ENCODE assay signal across 10 cellular contexts in the genomic region with DNA sequence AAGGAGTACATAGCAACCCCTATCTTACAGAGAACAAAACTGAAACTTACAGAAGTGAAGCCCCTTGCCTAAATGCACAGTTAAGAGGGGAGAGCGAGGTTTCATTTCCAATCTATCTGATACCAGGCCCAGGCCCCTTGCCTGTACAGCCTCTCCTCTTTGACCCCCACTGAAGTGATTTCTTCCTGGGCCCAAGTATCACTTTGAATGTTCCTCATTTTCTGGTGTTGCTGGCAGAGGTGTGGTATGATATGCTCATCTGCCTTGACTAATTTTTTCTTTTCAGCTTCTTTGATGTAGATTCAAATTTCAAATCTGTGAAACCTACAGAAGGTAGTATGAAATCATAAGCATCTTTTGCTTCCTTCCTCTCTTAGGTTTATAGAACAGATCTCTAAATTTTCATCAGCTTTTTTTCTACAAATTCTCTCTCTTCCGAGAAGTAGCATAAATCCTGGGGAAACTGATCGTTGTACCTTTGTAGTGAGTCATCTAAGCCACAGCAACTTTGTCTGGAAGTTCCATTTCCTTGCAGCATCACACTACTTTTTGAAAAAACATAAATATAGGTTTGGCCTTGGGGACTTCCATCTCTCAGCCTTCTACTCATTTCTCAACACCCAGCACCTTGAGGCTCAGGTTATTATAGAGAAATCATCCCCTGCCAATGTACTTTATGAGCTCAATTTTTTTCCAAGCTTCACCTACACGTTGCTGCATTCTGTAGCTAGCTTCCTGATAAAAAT.
DNase-seq lines count a peak whose midpoint lies in the region; ATAC-seq lines count a peak whose summit lies in the region.
"Had no signal": no experiment of that assay in that cellular context is flagged by ENCODE, and none has a peak within 500 bp of the region (broad histone marks: within the 10 kb centered on the region; RNA-seq: fewer than 3 reads in every experiment).

No MANE protein-coding gene starts in this region.

- no peak for DNase-seq in effector memory CD4-positive, alpha-beta T cell
- no peak for DNase-seq in DMS 273 (lab: John Stamatoyannopoulos, UW; ENCODE audit: unreplicated experiment)
- DNase-seq in NCI-H128 (lab: John Stamatoyannopoulos, UW; ENCODE audit: unreplicated experiment), result no peak
- DNase-seq in NCI-H2227 (lab: John Stamatoyannopoulos, UW; ENCODE audit: unreplicated experiment), result no peak
- DNase-seq: NCI-H1694 had no signal

- H3K9me3 ChIP-seq in effector memory CD4-positive, alpha-beta T cell (ENCODE audit: control insufficient read depth, low read length), result no peaks in the 10 kb centered on the region

- H3K4me1 ChIP-seq in effector memory CD4-positive, alpha-beta T cell (ENCODE audit: control insufficient read depth, insufficient read depth, low read length, poor library complexity, severe bottlenecking), result peaks cover 3% of the 10 kb centered on the region
- H3K4me1 ChIP-seq: parathyroid adenoma had no signal

- H3K4me3 ChIP-seq in effector memory CD4-positive, alpha-beta T cell (ENCODE audit: insufficient read depth, low read depth, low read length, poor library complexity, severe bottlenecking), result no peak overlapping the region

- peak overlapping the region; percentile 34 for H3K27ac ChIP-seq in effector memory CD4-positive, alpha-beta T cell (ENCODE audit: insufficient read depth, low read length, poor library complexity, severe bottlenecking)
- H3K27ac ChIP-seq: parathyroid adenoma had no signal

- H3K36me3 ChIP-seq in effector memory CD4-positive, alpha-beta T cell (ENCODE audit: control insufficient read depth, insufficient read depth, low read length), result no peaks in the 10 kb centered on the region

- H3K27me3 ChIP-seq in effector memory CD4-positive, alpha-beta T cell (replicated peaks; ENCODE audit: control insufficient read depth, insufficient read depth, low read length, poor library complexity, severe bottlenecking), result no peaks in the 10 kb centered on the region

- ATAC-seq in GM18498 (IDR thresholded peaks at IDR 0.05; ENCODE audit: unreplicated experiment), result peak; percentile 68
- peak; percentile 92 for ATAC-seq in GM21526 (IDR thresholded peaks at IDR 0.05; ENCODE audit: low FRiP score, unreplicated experiment)
- peak; percentile 45 for ATAC-seq in HG03520 (IDR thresholded peaks at IDR 0.05; ENCODE audit: unreplicated experiment)
- ATAC-seq in HG03521 (IDR thresholded peaks at IDR 0.05; ENCODE audit: unreplicated experiment), result no peak
